31 cellular contexts compared by ENCODE assay signal in genomic region chr3:10599444-10599843, GRCh38.
A peak's percentile ranks its signal among the peaks of the same experiment; 100 is the strongest.
DNase-seq lines count a peak whose midpoint lies in the region; TF ChIP-seq lines count a peak whose summit lies in the region.
"Had no signal": no experiment of that assay in that cellular context is flagged by ENCODE, and none has a peak within 500 bp of the region (broad histone marks: within the 10 kb centered on the region; RNA-seq: fewer than 3 reads in every experiment).

No MANE protein-coding gene starts in this region.

- peak; percentile 2 for DNase-seq in DMS79 (lab: John Stamatoyannopoulos, UW)
- peak; percentile 60 for DNase-seq in NCI-H1092 treated with DMSO at 0.1 percent for 48 hours (lab: John Stamatoyannopoulos, UW)
- peak; percentile 22 for DNase-seq in NCI-H345 treated with DMSO at 0.1 percent for 48 hours (lab: John Stamatoyannopoulos, UW; ENCODE audit: unreplicated experiment)
- DNase-seq in stimulated activated CD4-positive, alpha-beta T cell treated with anti-CD3 and anti-CD28 coated beads, Interleukin-2, amount 100 ng/mL, for 24 hours: no peak
- no peak for DNase-seq in type B pancreatic cell (ENCODE audit: extremely low spot score, unreplicated experiment)
- no peak for DNase-seq in hepatic stellate cell (ENCODE audit: low spot score)
- no peak for DNase-seq in activated CD4-positive, alpha-beta T cell treated with anti-CD3 and anti-CD28 coated beads, Interleukin-2, amount 50 U/mL, for 4 hours
- DNase-seq: activated CD4-positive, alpha-beta memory T cell treated with anti-CD3 and anti-CD28 coated beads for 36 hours; activated CD8-positive, alpha-beta memory T cell treated with anti-CD3 and anti-CD28 coated beads, Interleukin-2, amount 50 U/mL, for 48 hours; central memory CD4-positive, alpha-beta T cell; immature natural killer cell; Karpas-422; left lung; mesendoderm; NCI-H1930; RPMI8226; stimulated activated CD4-positive, alpha-beta T cell treated with anti-CD3 and anti-CD28 coated beads, Interleukin-15, amount 100 ng/mL, for 24 hours; stimulated activated naive CD4-positive, alpha-beta T cell; T-cell; testis had no signal

- H3K4me1 Mint-ChIP-seq in type B pancreatic cell (ENCODE audit: unreplicated experiment): no peaks in the 10 kb centered on the region
- H3K4me1 Mint-ChIP-seq: immature natural killer cell had no signal

- no peak overlapping the region for H3K27ac Mint-ChIP-seq in type B pancreatic cell
- H3K27ac Mint-ChIP-seq: activated CD4-positive, alpha-beta memory T cell treated with anti-CD3 and anti-CD28 coated beads for 36 hours; activated naive CD8-positive, alpha-beta T cell; activated T-helper 17 cell treated with anti-CD3 and anti-CD28 coated beads, Interleukin-2, amount 50 U/mL, for 72 hours; dendritic cell treated with granulocyte-macrophage colony-stimulating factor and Interleukin-4, amounts not matched to agents 40 ng/mL and 50 ng/mL, for 4 days; immature natural killer cell; T-cell had no signal

- H3K27me3 ChIP-seq in layer of hippocampus (ENCODE audit: control insufficient read depth, insufficient read depth, low read length): no peaks in the 10 kb centered on the region
- H3K27me3 ChIP-seq: ascending aorta, testis, vagina had no signal

- peak overlapping the region; percentile 49 for H3K27ac ChIP-seq in layer of hippocampus (ENCODE audit: low read depth, low read length)
- H3K27ac ChIP-seq: ascending aorta, C4-2B, gastroesophageal sphincter, HL-60, left lung, prostate gland, SJSA1, testis, vagina had no signal

- no peak overlapping the region for H3K4me3 Mint-ChIP-seq in type B pancreatic cell
- H3K4me3 Mint-ChIP-seq: activated CD4-positive, alpha-beta memory T cell treated with anti-CD3 and anti-CD28 coated beads for 36 hours; activated naive CD8-positive, alpha-beta T cell; activated T-helper 17 cell treated with anti-CD3 and anti-CD28 coated beads, Interleukin-2, amount 50 U/mL, for 72 hours; dendritic cell treated with granulocyte-macrophage colony-stimulating factor and Interleukin-4, amounts not matched to agents 40 ng/mL and 50 ng/mL, for 4 days; immature natural killer cell; T-cell had no signal

- peaks cover 3% of the 10 kb centered on the region for H3K9me3 Mint-ChIP-seq in type B pancreatic cell
- H3K9me3 Mint-ChIP-seq: activated CD4-positive, alpha-beta memory T cell treated with anti-CD3 and anti-CD28 coated beads for 36 hours; activated T-helper 17 cell treated with anti-CD3 and anti-CD28 coated beads, Interleukin-2, amount 50 U/mL, for 72 hours; dendritic cell treated with granulocyte-macrophage colony-stimulating factor and Interleukin-4, amounts not matched to agents 40 ng/mL and 50 ng/mL, for 4 days; immature natural killer cell; T-cell had no signal

- no peak for TF ChIP-seq CTCF in type B pancreatic cell (conservative IDR thresholded peaks at IDR 0.05)

- H3K27me3 Mint-ChIP-seq in type B pancreatic cell: peaks cover 27% of the 10 kb centered on the region

- H3K36me3 Mint-ChIP-seq in type B pancreatic cell: no peaks in the 10 kb centered on the region
- H3K36me3 Mint-ChIP-seq: activated CD4-positive, alpha-beta memory T cell treated with anti-CD3 and anti-CD28 coated beads for 36 hours; immature natural killer cell; T-cell had no signal

Comparison
In these comparisons a context has a peak if more than half of its experiments do, and no peak if none do; other contexts are left out.
1. DNase-seq: peak in DMS79 (single experiment), NCI-H1092 treated with DMSO at 0.1 percent for 48 hours (single experiment) and NCI-H345 treated with DMSO at 0.1 percent for 48 hours (single experiment); none in stimulated activated CD4-positive, alpha-beta T cell treated with anti-CD3 and anti-CD28 coated beads, Interleukin-2, amount 100 ng/mL, for 24 hours (0 of 2), type B pancreatic cell (single experiment), hepatic stellate cell (single experiment) and activated CD4-positive, alpha-beta T cell treated with anti-CD3 and anti-CD28 coated beads, Interleukin-2, amount 50 U/mL, for 4 hours (0 of 2).